Comparison of ENCODE assay signal across 30 cellular contexts in the genomic region with DNA sequence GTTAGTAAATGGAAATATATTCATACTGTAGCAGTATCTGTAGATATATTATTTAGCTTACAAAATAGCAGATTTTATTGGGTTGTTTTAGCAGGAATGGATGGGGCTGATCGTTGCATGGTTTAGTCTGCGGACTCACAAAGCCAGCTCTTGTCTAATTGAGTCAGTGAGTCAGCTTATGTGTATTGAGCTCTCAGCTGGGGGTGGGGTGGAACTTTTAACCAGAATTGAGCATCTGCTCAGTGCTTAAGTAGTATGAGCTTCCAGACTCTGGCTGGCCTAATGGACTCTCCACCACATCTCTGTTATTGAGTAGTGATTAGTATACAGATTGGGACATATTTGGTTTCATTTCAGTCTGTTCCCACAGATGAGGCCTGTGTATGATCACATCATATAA.
DNase-seq lines count a peak whose midpoint lies in the region; ATAC-seq and TF ChIP-seq lines count a peak whose summit lies in the region.
"Had no signal": no experiment of that assay in that cellular context is flagged by ENCODE, and none has a peak within 500 bp of the region (broad histone marks: within the 10 kb centered on the region; RNA-seq: fewer than 3 reads in every experiment).

No MANE protein-coding gene starts in this region.

- no peaks in the 10 kb centered on the region for H3K27me3 ChIP-seq in A673 (replicated peaks; ENCODE audit: insufficient read depth, low read depth, low read length, poor library complexity)
- no peaks in the 10 kb centered on the region for H3K27me3 ChIP-seq in MM.1S (replicated peaks; ENCODE audit: insufficient read depth, low read length)
- H3K27me3 ChIP-seq in CD4-positive, alpha-beta memory T cell (ENCODE audit: insufficient read depth, low read length) = no peaks in the 10 kb centered on the region
- H3K27me3 ChIP-seq: BLaER1 treated with 17β-estradiol and CSF1 and Interleukin-3, amounts not matched to agents 10 nM and 100 nM; esophagus muscularis mucosa; gastroesophageal sphincter; sigmoid colon had no signal

- H3K27ac ChIP-seq in A673 (ENCODE audit: low read depth, low read length, poor library complexity, severe bottlenecking) (no peak overlapping the region), MM.1S (ENCODE audit: low read length) (no peak overlapping the region)
- H3K27ac ChIP-seq in CD4-positive, alpha-beta memory T cell (ENCODE audit: low read depth, low read length) = no peak overlapping the region
- H3K27ac ChIP-seq: A549; BLaER1 treated with 17β-estradiol and CSF1 and Interleukin-3, amounts not matched to agents 10 nM and 100 nM; esophagus muscularis mucosa; gastroesophageal sphincter; sigmoid colon had no signal

- H3K4me3 ChIP-seq in A673 (ENCODE audit: low read depth, low read length, poor library complexity, severe bottlenecking) (no peak overlapping the region), MM.1S (ENCODE audit: low read length) (no peak overlapping the region)
- H3K4me3 ChIP-seq in CD4-positive, alpha-beta memory T cell (ENCODE audit: low read length in 2 of 2) = no peak overlapping the region
- H3K4me3 ChIP-seq: A549; BLaER1 treated with 17β-estradiol and CSF1 and Interleukin-3, amounts not matched to agents 10 nM and 100 nM; esophagus muscularis mucosa; gastroesophageal sphincter; GM12878; sigmoid colon had no signal

- H3K4me2 ChIP-seq in MM.1S (ENCODE audit: low read depth, low read length) = no peak overlapping the region
- H3K4me2 ChIP-seq: A549; BLaER1 treated with 17β-estradiol and CSF1 and Interleukin-3, amounts not matched to agents 10 nM and 100 nM; SK-N-SH had no signal

- no peaks in the 10 kb centered on the region for H3K36me3 Mint-ChIP-seq in CD4-positive, alpha-beta memory T cell
- H3K36me3 Mint-ChIP-seq: natural killer cell had no signal

- H3K27me3 Mint-ChIP-seq in CD4-positive, alpha-beta memory T cell = no peaks in the 10 kb centered on the region
- H3K27me3 Mint-ChIP-seq: activated B cell treated with CpG ODN at 0.5 μM for 24 hours; activated CD8-positive, alpha-beta T cell treated with anti-CD3 and anti-CD28 coated beads for 36 hours had no signal

- no peaks in the 10 kb centered on the region for H3K9me2 ChIP-seq in MM.1S (replicated peaks; ENCODE audit: insufficient read depth, low read length)
- H3K9me2 ChIP-seq: SK-N-SH had no signal

- TF ChIP-seq CTCF in A673 (conservative IDR thresholded peaks at IDR 0.05; ENCODE audit: low read depth, low read length) (no peak), MM.1S (IDR thresholded peaks at IDR 0.05; ENCODE audit: low read length) (no peak)

- H3K9ac ChIP-seq in MM.1S (ENCODE audit: low read length) = no peak overlapping the region
- H3K9ac ChIP-seq: BLaER1 treated with 17β-estradiol and CSF1 and Interleukin-3, amounts not matched to agents 10 nM and 100 nM; SK-N-SH had no signal

- CTCF ChIA-PET in A673 (lab: Charles Lee) = no interaction called here
- CTCF ChIA-PET in CD4-positive, alpha-beta memory T cell (lab: Charles Lee; ENCODE audit: partially characterized antibody) = no interaction called here

- no peaks in the 10 kb centered on the region for H3K79me2 ChIP-seq in MM.1S (ENCODE audit: low read length)

- H3K36me3 ChIP-seq in A673 (ENCODE audit: insufficient read depth, low read length, poor library complexity, severe bottlenecking) (no peaks in the 10 kb centered on the region), MM.1S (replicated peaks; ENCODE audit: insufficient read depth, low read length) (no peaks in the 10 kb centered on the region)
- H3K36me3 ChIP-seq in CD4-positive, alpha-beta memory T cell (ENCODE audit: insufficient read depth, low read length) = no peaks in the 10 kb centered on the region
- H3K36me3 ChIP-seq: BLaER1 treated with 17β-estradiol and CSF1 and Interleukin-3, amounts not matched to agents 10 nM and 100 nM; esophagus muscularis mucosa; gastroesophageal sphincter; sigmoid colon had no signal

- H3K27ac Mint-ChIP-seq in CD4-positive, alpha-beta memory T cell = no peak overlapping the region
- H3K27ac Mint-ChIP-seq: activated B cell treated with CpG ODN at 0.5 μM for 24 hours; activated CD8-positive, alpha-beta T cell treated with anti-CD3 and anti-CD28 coated beads for 36 hours; activated naive CD4-positive, alpha-beta T cell treated with anti-CD3 and anti-CD28 coated beads for 36 hours; natural killer cell had no signal

- DNase-seq in A673 (ENCODE audit: low spot score) = peak; percentile 20
- peak; percentile 11 for DNase-seq in HT1080 (ENCODE audit: low read depth)
- DNase-seq in NCI-H69 (lab: John Stamatoyannopoulos, UW) = peak; percentile 90
- DNase-seq in iPS-NIHi7 (ENCODE audit: extremely low spot score) = peak; percentile 15
- no peak for DNase-seq in cerebellar nuclear complex (lab: John Stamatoyannopoulos, UW)
- no peak for DNase-seq in MM.1S
- no peak for DNase-seq in CD4-positive, alpha-beta memory T cell
- DNase-seq: activated B cell treated with CpG ODN at 0.5 μM for 24 hours; activated CD8-positive, alpha-beta T cell treated with anti-CD3 and anti-CD28 coated beads for 36 hours; activated naive CD4-positive, alpha-beta T cell treated with anti-CD3 and anti-CD28 coated beads for 36 hours; activated T-cell treated with anti-CD3 and anti-CD28 coated beads, Interleukin-2, amount 50 U/mL, for 1 hour; anterior cingulate cortex; DMS53; effector CD8-positive, alpha-beta T cell; GF-D8; GOT3; Kasumi-1; left cardiac atrium; natural killer cell; NCI-H1417; RPMI8226; sigmoid colon; SK-N-SH; substantia nigra had no signal

- POLR2A ChIA-PET in A673 (lab: Charles Lee; ENCODE audit: low non-redundant PET) = no interaction called here
- POLR2A ChIA-PET in CD4-positive, alpha-beta memory T cell (lab: Charles Lee; ENCODE audit: partially characterized antibody) = no interaction called here

- H3K4me3 Mint-ChIP-seq in CD4-positive, alpha-beta memory T cell = no peak overlapping the region
- H3K4me3 Mint-ChIP-seq: activated B cell treated with CpG ODN at 0.5 μM for 24 hours; activated CD8-positive, alpha-beta T cell treated with anti-CD3 and anti-CD28 coated beads for 36 hours; activated naive CD4-positive, alpha-beta T cell treated with anti-CD3 and anti-CD28 coated beads for 36 hours; natural killer cell had no signal

- no peaks in the 10 kb centered on the region for H3F3A ChIP-seq in MM.1S (ENCODE audit: insufficient read depth, low read length)

- H2AFZ ChIP-seq in MM.1S (ENCODE audit: low read length) = no peak overlapping the region

- H3K9me3 ChIP-seq in A673 (ENCODE audit: low read depth, low read length, poor library complexity, severe bottlenecking) (no peaks in the 10 kb centered on the region), MM.1S (replicated peaks; ENCODE audit: insufficient read depth, low read length) (no peaks in the 10 kb centered on the region)
- H3K9me3 ChIP-seq in CD4-positive, alpha-beta memory T cell (ENCODE audit: control insufficient read depth in 1 of 2, low read length in 2 of 2) = no peaks in the 10 kb centered on the region
- H3K9me3 ChIP-seq: A549, esophagus muscularis mucosa, gastroesophageal sphincter, sigmoid colon, SK-N-SH had no signal

- H4K20me1 ChIP-seq in MM.1S (ENCODE audit: insufficient read depth, low read length) = no peaks in the 10 kb centered on the region
- H4K20me1 ChIP-seq: BLaER1 treated with 17β-estradiol and CSF1 and Interleukin-3, amounts not matched to agents 10 nM and 100 nM had no signal

- intact Hi-C loops in A673 (cut with micrococcal nuclease; ENCODE audit: unreplicated experiment) = no loop called here
- intact Hi-C loops in CD4-positive, alpha-beta memory T cell (cut with micrococcal nuclease) = no loop called here

- no peak for ATAC-seq in GM21723 (IDR thresholded peaks at IDR 0.05; ENCODE audit: unreplicated experiment)
- ATAC-seq: A549; activated CD8-positive, alpha-beta T cell treated with anti-CD3 and anti-CD28 coated beads for 36 hours; gastroesophageal sphincter; GM12878; left cardiac atrium; natural killer cell had no signal

- no peaks in the 10 kb centered on the region for H3K4me1 ChIP-seq in A673 (ENCODE audit: insufficient read depth, low read length, poor library complexity, severe bottlenecking)
- no peaks in the 10 kb centered on the region for H3K4me1 ChIP-seq in MM.1S (ENCODE audit: low read length)
- no peaks in the 10 kb centered on the region for H3K4me1 ChIP-seq in CD4-positive, alpha-beta memory T cell (ENCODE audit: insufficient read depth, low read length)
- H3K4me1 ChIP-seq: A549; BLaER1 treated with 17β-estradiol and CSF1 and Interleukin-3, amounts not matched to agents 10 nM and 100 nM; esophagus muscularis mucosa; gastroesophageal sphincter; sigmoid colon had no signal

- peaks cover 0 to 3% (median 1%) of the 10 kb centered on the region in 8 donors for H3K9me3 Mint-ChIP-seq in CD4-positive, alpha-beta memory T cell
- H3K9me3 Mint-ChIP-seq: activated B cell treated with CpG ODN at 0.5 μM for 24 hours; activated CD8-positive, alpha-beta T cell treated with anti-CD3 and anti-CD28 coated beads for 36 hours had no signal

- BruUV-seq in A673 (replicated peaks; lab: Mats Ljungman, UMichigan) = no TSS peak

- H3K4me1 Mint-ChIP-seq in CD4-positive, alpha-beta memory T cell = no peaks in the 10 kb centered on the region
- H3K4me1 Mint-ChIP-seq: activated B cell treated with CpG ODN at 0.5 μM for 24 hours, natural killer cell had no signal

Comparison
In these comparisons a context has a peak if more than half of its experiments do, and no peak if none do; other contexts are left out.
1. DNase-seq: peak in A673 (single experiment), HT1080 (single experiment), NCI-H69 (single experiment) and iPS-NIHi7 (single experiment); none in cerebellar nuclear complex (0 of 2), MM.1S (single experiment) and CD4-positive, alpha-beta memory T cell (0 of 5).